2 cellular contexts compared by ENCODE assay signal in genomic region chr2:187520121-187520624, GRCh38.
TF ChIP-seq lines count a peak whose summit lies in the region.

No MANE protein-coding gene starts in this region.

TF ChIP-seq in GM23338, 12 proteins besides CTCF, POLR2A, EP300 and RAD21:
- TF ChIP-seq ZNF462 (CRISPR knock-in tag; IDR thresholded peaks at IDR 0.05) (no peak), ZNF114 (CRISPR knock-in tag; IDR thresholded peaks at IDR 0.05) (no peak), EZH2phosphoT487 (IDR thresholded peaks at IDR 0.05; ENCODE audit: unreplicated experiment) (no peak), CREB1 (CRISPR knock-in tag; IDR thresholded peaks at IDR 0.05; ENCODE audit: low read depth) (no peak), REST (IDR thresholded peaks at IDR 0.05; ENCODE audit: unreplicated experiment) (no peak), STAT1 (IDR thresholded peaks at IDR 0.05; ENCODE audit: unreplicated experiment) (no peak), JUNB (IDR thresholded peaks at IDR 0.05; ENCODE audit: unreplicated experiment) (no peak), POLR2AphosphoS5 (IDR thresholded peaks at IDR 0.05; ENCODE audit: low read depth) (no peak), ETS1 (IDR thresholded peaks at IDR 0.05) (no peak), EZH2 (IDR thresholded peaks at IDR 0.05; ENCODE audit: low read depth, unreplicated experiment) (no peak), ZNF331 (CRISPR knock-in tag; IDR thresholded peaks at IDR 0.05; ENCODE audit: low read depth) (no peak)

TF ChIP-seq in H1, 55 proteins besides CTCF, POLR2A, EP300 and RAD21:
- TF ChIP-seq MAFK (IDR thresholded peaks at IDR 0.05; ENCODE audit: low read depth, low read length) (no peak), YY1 (IDR thresholded peaks at IDR 0.05; ENCODE audit: low read depth, low read length) (0 out of 2 replicates have a peak, but pooled peaks have one; percentile 25)
